In the genomic region with DNA sequence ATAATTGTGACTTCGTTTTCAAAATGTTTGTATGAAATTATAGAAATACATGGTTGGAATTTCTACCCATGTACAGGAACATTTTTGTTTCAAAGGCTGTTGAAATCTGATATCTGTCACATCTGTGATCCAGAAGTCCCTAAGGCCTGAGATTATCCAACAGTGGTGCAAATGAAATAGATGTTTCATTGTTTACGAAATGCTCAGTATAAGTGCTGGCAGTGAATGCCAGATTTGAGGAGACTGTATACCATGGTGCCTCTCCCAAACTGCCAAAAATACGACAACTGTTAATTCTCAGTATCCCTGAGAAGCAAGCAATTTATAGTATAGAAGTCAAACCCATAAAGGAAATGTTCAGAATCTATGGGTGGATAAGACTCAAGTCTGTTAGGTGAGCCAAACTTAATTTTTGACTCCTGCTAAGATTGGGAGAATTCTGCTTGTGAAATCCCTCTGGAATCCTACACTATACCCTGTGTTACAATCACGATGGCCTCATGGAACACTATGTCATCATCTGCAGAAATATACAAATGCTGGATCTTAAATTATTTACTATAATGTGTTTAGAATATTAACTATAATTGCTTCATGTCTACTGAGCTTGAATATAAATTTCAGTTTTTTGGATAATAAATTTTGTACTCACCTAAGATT, we compare ENCODE assay signal across 23 cellular contexts.
DNase-seq lines count a peak whose midpoint lies in the region; ATAC-seq, FAIRE-seq and TF ChIP-seq lines count a peak whose summit lies in the region.
"Had no signal": no experiment of that assay in that cellular context is flagged by ENCODE, and none has a peak within 500 bp of the region (broad histone marks: within the 10 kb centered on the region; RNA-seq: fewer than 3 reads in every experiment).

No MANE protein-coding gene starts in this region.

- TF ChIP-seq CTCF in A673 (conservative IDR thresholded peaks at IDR 0.05; ENCODE audit: low read depth, low read length) = no peak

- H3K9me3 ChIP-seq in A673 (ENCODE audit: low read depth, low read length, poor library complexity, severe bottlenecking) = no peaks in the 10 kb centered on the region
- H3K9me3 ChIP-seq: breast epithelium, esophagus muscularis mucosa, lower lobe of right lung, pancreas, right lobe of liver, tibial nerve had no signal

- BruUV-seq in A673 (replicated peaks; lab: Mats Ljungman, UMichigan) = no TSS peak

- TF ChIP-seq POLR2A in H54 (IDR thresholded peaks at IDR 0.05; ENCODE audit: low read depth, low read length) = no peak

- H3K4me3 ChIP-seq in A673 (ENCODE audit: low read depth, low read length, poor library complexity, severe bottlenecking) = no peak overlapping the region
- H3K4me3 ChIP-seq: breast epithelium, esophagus muscularis mucosa, lower lobe of right lung, pancreas, right lobe of liver, tibial nerve had no signal

- no peak for ATAC-seq in HG03045 (IDR thresholded peaks at IDR 0.05; ENCODE audit: unreplicated experiment)
- ATAC-seq: T-helper 17 cell had no signal

- no peak overlapping the region for H3K27ac ChIP-seq in A673 (ENCODE audit: low read depth, low read length, poor library complexity, severe bottlenecking)
- H3K27ac ChIP-seq: breast epithelium, esophagus muscularis mucosa, lower lobe of right lung, pancreas, right lobe of liver, tibial nerve had no signal

- POLR2A ChIA-PET in A673 (lab: Charles Lee; ENCODE audit: low non-redundant PET) = no interaction called here

- CTCF ChIA-PET in A673 (lab: Charles Lee) = no interaction called here

- no peaks in the 10 kb centered on the region for H3K36me3 ChIP-seq in A673 (ENCODE audit: insufficient read depth, low read length, poor library complexity, severe bottlenecking)
- H3K36me3 ChIP-seq: breast epithelium, esophagus muscularis mucosa, lower lobe of right lung, pancreas, right lobe of liver, tibial nerve had no signal

- H3K27me3 ChIP-seq in A673 (replicated peaks; ENCODE audit: insufficient read depth, low read depth, low read length, poor library complexity) = no peaks in the 10 kb centered on the region
- H3K27me3 ChIP-seq: breast epithelium, esophagus muscularis mucosa, pancreas, right lobe of liver, tibial nerve had no signal

- DNase-seq in A673 (ENCODE audit: low spot score) = peak; percentile 7
- DNase-seq in EH (ENCODE audit: low read depth) = peak; percentile 38
- DNase-seq in NCI-H524 treated with DMSO at 0.1 percent for 48 hours (lab: John Stamatoyannopoulos, UW) = peak; percentile 14
- peak; percentile 77 for DNase-seq in globus pallidus (ENCODE audit: low spot score)
- DNase-seq in activated naive CD4-positive, alpha-beta T cell (lab: John Stamatoyannopoulos, UW) = no peak
- DNase-seq in H54 (ENCODE audit: insufficient read length, low spot score) = no peak
- DNase-seq in amygdala (lab: John Stamatoyannopoulos, UW) = no peak
- DNase-seq: activated CD4-positive, alpha-beta T cell treated with anti-CD3 and anti-CD28 coated beads for 48 hours; activated naive CD4-positive, alpha-beta T cell treated with Interleukin-2 at 50 U/mL for 16 hours; activated T-cell treated with anti-CD3 and anti-CD28 coated beads, Interleukin-2, amount 50 U/mL, for 24 hours; cortex of kidney; endodermal cell; Karpas-422; NCI-H187; right lobe of liver; T-helper 17 cell had no signal

- no peak for FAIRE-seq in H54 (lab: Jason Lieb, UNC)
- FAIRE-seq: pancreas, RCC 7860 had no signal

- peaks cover 9% of the 10 kb centered on the region for H3K4me1 ChIP-seq in A673 (ENCODE audit: insufficient read depth, low read length, poor library complexity, severe bottlenecking)
- H3K4me1 ChIP-seq: breast epithelium, esophagus muscularis mucosa, lower lobe of right lung, pancreas, right lobe of liver had no signal

- intact Hi-C loops in A673 (cut with micrococcal nuclease; ENCODE audit: unreplicated experiment) = no loop called here

Comparison
In these comparisons a context has a peak if more than half of its experiments do, and no peak if none do; other contexts are left out.
1. DNase-seq: peak in A673 (single experiment), EH (single experiment), NCI-H524 treated with DMSO at 0.1 percent for 48 hours (single experiment) and globus pallidus (single experiment); none in activated naive CD4-positive, alpha-beta T cell (0 of 4), H54 (single experiment) and amygdala (0 of 56).